Comparison of ENCODE assay signal across 1 cellular context in genomic region chr16:75761111-75761510, GRCh38.
TF ChIP-seq lines count a peak whose summit lies in the region.

No MANE protein-coding gene starts in this region.

TF ChIP-seq in IMR-90, 13 proteins besides CTCF, POLR2A, EP300 and RAD21:
- no peak for TF ChIP-seq BHLHE40 (IDR thresholded peaks at IDR 0.05; ENCODE audit: low read depth, low read length)
- no peak for TF ChIP-seq MXI1 (IDR thresholded peaks at IDR 0.05; ENCODE audit: borderline replicate concordance, low read depth, low read length)
- no peak for TF ChIP-seq MAZ (IDR thresholded peaks at IDR 0.05; ENCODE audit: borderline replicate concordance, low read depth, low read length)
- no peak for TF ChIP-seq CHD1 (IDR thresholded peaks at IDR 0.05; ENCODE audit: low read depth, low read length)
- no peak for TF ChIP-seq MAFK (IDR thresholded peaks at IDR 0.05; ENCODE audit: low read depth, low read length)
- no peak for TF ChIP-seq ELK1 (IDR thresholded peaks at IDR 0.05; ENCODE audit: borderline replicate concordance, low read depth, low read length)
- TF ChIP-seq RFX5 (IDR thresholded peaks at IDR 0.05; ENCODE audit: low read depth, low read length): no peak
- TF ChIP-seq FOS (IDR thresholded peaks at IDR 0.05; ENCODE audit: low read depth, low read length): no peak
- TF ChIP-seq SMC3 (IDR thresholded peaks at IDR 0.05; ENCODE audit: low read depth, low read length): no peak
- TF ChIP-seq CEBPB (IDR thresholded peaks at IDR 0.05; ENCODE audit: low read depth, low read length): no peak
- no peak for TF ChIP-seq RCOR1 (IDR thresholded peaks at IDR 0.05; ENCODE audit: insufficient replicate concordance, low read length)
- TF ChIP-seq NFE2L2 (IDR thresholded peaks at IDR 0.05; ENCODE audit: low read depth, low read length): no peak
- TF ChIP-seq, protein P1, sequence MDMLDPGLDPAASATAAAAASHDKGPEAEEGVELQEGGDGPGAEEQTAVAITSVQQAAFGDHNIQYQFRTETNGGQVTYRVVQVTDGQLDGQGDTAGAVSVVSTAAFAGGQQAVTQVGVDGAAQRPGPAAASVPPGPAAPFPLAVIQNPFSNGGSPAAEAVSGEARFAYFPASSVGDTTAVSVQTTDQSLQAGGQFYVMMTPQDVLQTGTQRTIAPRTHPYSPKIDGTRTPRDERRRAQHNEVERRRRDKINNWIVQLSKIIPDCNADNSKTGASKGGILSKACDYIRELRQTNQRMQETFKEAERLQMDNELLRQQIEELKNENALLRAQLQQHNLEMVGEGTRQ (IDR thresholded peaks at IDR 0.05; ENCODE audit: low read depth, low read length): no peak
TF ChIP-seq in IMR-90: peak in this region for 0.
